Comparison of ENCODE assay signal across 21 cellular contexts in the genomic region with DNA sequence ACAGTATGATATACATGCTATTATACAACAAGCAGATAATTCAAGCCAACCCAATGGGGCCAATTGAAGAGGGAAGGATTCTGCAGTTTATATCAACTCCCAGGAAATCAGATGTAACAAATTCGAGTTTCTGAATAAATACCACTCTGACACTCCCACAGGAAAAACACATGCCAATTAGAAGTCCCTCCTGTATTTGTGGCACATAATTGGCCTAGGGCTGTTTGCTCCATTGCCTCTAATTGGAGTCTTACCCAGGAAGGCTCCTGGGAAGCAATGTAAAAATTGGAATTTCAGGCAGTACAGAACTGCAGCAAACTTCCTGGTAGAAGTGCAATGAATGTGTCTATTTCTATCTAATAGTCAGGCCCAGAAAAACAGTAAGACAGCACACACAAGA. TPM values are rescaled to one million over a fixed set of nuclear protein-coding genes. Genes with fewer than 3 reads are reported as not detected.
A peak's percentile ranks its signal among the peaks of the same experiment; 100 is the strongest.
DNase-seq lines count a peak whose midpoint lies in the region; ATAC-seq, FAIRE-seq and TF ChIP-seq lines count a peak whose summit lies in the region.
"Had no signal": no experiment of that assay in that cellular context is flagged by ENCODE, and none has a peak within 500 bp of the region (broad histone marks: within the 10 kb centered on the region; RNA-seq: fewer than 3 reads in every experiment).

No MANE protein-coding gene starts in this region.

- DNase-seq in NCI-H748 (lab: John Stamatoyannopoulos, UW; ENCODE audit: unreplicated experiment) = peak; percentile 1
- no peak for DNase-seq in NCI-H748 treated with DMSO at 0.1 percent for 48 hours (lab: John Stamatoyannopoulos, UW)
- no peak for DNase-seq in RWPE2 (ENCODE audit: low spot score)
- peak; percentile 19 for DNase-seq in esophagus muscularis mucosa (ENCODE audit: extremely low spot score)
- DNase-seq in suprapubic skin (ENCODE audit: low spot score in 2 of 2) = no peak
- DNase-seq in SK-N-SH = no peak
- no peak for DNase-seq in HAP-1 (ENCODE audit: low spot score in 2 of 2)
- no peak for DNase-seq in pancreas
- DNase-seq: amniotic stem cell; DMS153; NCI-H1930; NCI-H524; nephron progenitor cell; stimulated activated CD4-positive, alpha-beta T cell treated with anti-CD3 and anti-CD28 coated beads, Interleukin-12 subunit alpha, Interleukin-12 subunit beta, amount 100 ng/mL, for 4 hours; trophoblast cell had no signal

- in situ Hi-C loops in HAP-1 (cut with MboI; ENCODE audit: low sequenced_read_pairs) = loop anchor here (5.0 kb wide), 1 partner anchor 134 kb away; no protein-coding TSS in a partner anchor

- CTCF ChIA-PET in SK-N-SH (lab: Yijun Ruan, JAX) = interaction anchor here (1.8 to 4.8 kb wide), 2 partner anchors 44 to 136 kb away, joined by 5 to 39 read pairs; no protein-coding TSS in a partner anchor

- POLR2A ChIA-PET in SK-N-SH (lab: Yijun Ruan, JAX) = no interaction called here

- H2AFZ ChIP-seq in SK-N-SH (ENCODE audit: low read depth) = no peak overlapping the region
- H2AFZ ChIP-seq: GM23338 had no signal

- no peak for TF ChIP-seq EP300 in esophagus muscularis mucosa (IDR thresholded peaks at IDR 0.05)
- no peak for TF ChIP-seq EP300 in suprapubic skin (IDR thresholded peaks at IDR 0.05)
- TF ChIP-seq EP300 in SK-N-SH (IDR thresholded peaks at IDR 0.05; ENCODE audit: borderline replicate concordance in 1 of 2, low read depth in 1 of 2, low read length in 1 of 2) = no peak

- H3K36me3 ChIP-seq in RWPE2 (ENCODE audit: low read depth) = peaks cover 44% of the 10 kb centered on the region
- H3K36me3 ChIP-seq in esophagus muscularis mucosa = peaks cover 0 to 19% (median 4%) of the 10 kb centered on the region in 4 donors
- H3K36me3 ChIP-seq in suprapubic skin = peaks cover 3% of the 10 kb centered on the region
- H3K36me3 ChIP-seq in SK-N-SH (replicated peaks in 1 of 2; ENCODE audit: control insufficient read depth in 1 of 2, insufficient read depth in 2 of 2, low read length in 1 of 2) = peaks cover 12 to 23% of the 10 kb centered on the region in 2 experiments
- H3K36me3 ChIP-seq in HAP-1 (replicated peaks) = peaks cover 38% of the 10 kb centered on the region
- peaks cover 0 to 16% (median 0%) of the 10 kb centered on the region in 3 donors for H3K36me3 ChIP-seq in pancreas

- H3K9me2 ChIP-seq in SK-N-SH = no peaks in the 10 kb centered on the region

- H3K79me2 ChIP-seq in SK-N-SH (ENCODE audit: insufficient read depth) = peaks cover 56% of the 10 kb centered on the region

- TF ChIP-seq CTCF in RWPE2 (IDR thresholded peaks at IDR 0.05; ENCODE audit: poor library complexity, severe bottlenecking) = no peak
- TF ChIP-seq CTCF in esophagus muscularis mucosa (IDR thresholded peaks at IDR 0.05) = no peak
- TF ChIP-seq CTCF in suprapubic skin (IDR thresholded peaks at IDR 0.05) = no peak
- TF ChIP-seq CTCF in SK-N-SH (IDR thresholded peaks at IDR 0.05) = no peak
- TF ChIP-seq CTCF in pancreas (IDR thresholded peaks at IDR 0.05) = no peak

- no peak for FAIRE-seq in pancreas (lab: Jason Lieb, UNC)

- H4K20me1 ChIP-seq in SK-N-SH (ENCODE audit: insufficient read depth) = peaks cover 10% of the 10 kb centered on the region; the same call in 1 of the 2 replicates

- H3K4me2 ChIP-seq in SK-N-SH = no peak overlapping the region
- H3K4me2 ChIP-seq: GM23338 had no signal

- TF ChIP-seq POLR2A in esophagus muscularis mucosa (IDR thresholded peaks at IDR 0.05; ENCODE audit: low read depth) = no peak
- no peak for TF ChIP-seq POLR2A in suprapubic skin (IDR thresholded peaks at IDR 0.05)

- H3K27ac ChIP-seq in RWPE2 (ENCODE audit: poor library complexity, severe bottlenecking) = peak overlapping the region; percentile 51
- H3K27ac ChIP-seq in esophagus muscularis mucosa (replicated peaks in 1 of 4) = peak overlapping the region in 2 of 4 donors; percentile 17 to 50
- H3K27ac ChIP-seq in suprapubic skin = peak overlapping the region; percentile 18
- no peak overlapping the region for H3K27ac ChIP-seq in SK-N-SH (ENCODE audit: low read depth in 2 of 2, low read length in 1 of 2)
- peak overlapping the region in 1 of 4 donors; percentile 37 for H3K27ac ChIP-seq in pancreas
- H3K27ac ChIP-seq: SJSA1 had no signal

- WGBS in esophagus muscularis mucosa = 54% methylated on average over 1 of the region's 1 CpG
- 35% methylated on average over 1 of the region's 1 CpG for WGBS in suprapubic skin
- 45% methylated on average over 1 of the region's 1 CpG for WGBS in SK-N-SH (ENCODE audit: low lambda C conversion rate)
- 29 to 35% methylated on average over 1 of the region's 1 CpG for WGBS in pancreas, 2 donors

- peaks cover 26% of the 10 kb centered on the region for H3K4me1 ChIP-seq in RWPE2 (ENCODE audit: insufficient read depth, poor library complexity, severe bottlenecking)
- H3K4me1 ChIP-seq in esophagus muscularis mucosa = peaks cover 24 to 45% (median 35%) of the 10 kb centered on the region in 4 donors
- H3K4me1 ChIP-seq in suprapubic skin = peaks cover 19% of the 10 kb centered on the region
- peaks cover 0 to 4% of the 10 kb centered on the region in 2 experiments; a peak in 3 of 4 replicates for H3K4me1 ChIP-seq in SK-N-SH (ENCODE audit: control insufficient read depth in 1 of 2, insufficient read depth in 2 of 2, low read depth in 1 of 2, low read length in 1 of 2)
- peaks cover 33% of the 10 kb centered on the region for H3K4me1 ChIP-seq in HAP-1
- H3K4me1 ChIP-seq in pancreas = peaks cover 4 to 38% (median 24%) of the 10 kb centered on the region in 3 donors

- H3K27me3 ChIP-seq in RWPE2 (ENCODE audit: insufficient read depth, poor library complexity, severe bottlenecking) (no peaks in the 10 kb centered on the region), esophagus muscularis mucosa (no peaks in the 10 kb centered on the region), suprapubic skin (no peaks in the 10 kb centered on the region), SK-N-SH (ENCODE audit: insufficient read depth) (no peaks in the 10 kb centered on the region), HAP-1 (ENCODE audit: low read depth) (no peaks in the 10 kb centered on the region), pancreas (no peaks in the 10 kb centered on the region)
- H3K27me3 ChIP-seq: SJSA1 had no signal

- ATAC-seq in RWPE2 (ENCODE audit: low read depth) (no peak), pancreas (no peak)
- ATAC-seq: GM23338 had no signal

- H3K9me3 ChIP-seq in RWPE2 (ENCODE audit: severe bottlenecking) (no peaks in the 10 kb centered on the region), esophagus muscularis mucosa (no peaks in the 10 kb centered on the region), suprapubic skin (no peaks in the 10 kb centered on the region), SK-N-SH (no peaks in the 10 kb centered on the region), HAP-1 (no peaks in the 10 kb centered on the region), pancreas (no peaks in the 10 kb centered on the region)
- H3K9me3 ChIP-seq: SJSA1 had no signal

- H3F3A ChIP-seq in SK-N-SH (replicated peaks; ENCODE audit: insufficient read depth) = peaks cover 10% of the 10 kb centered on the region

- H3K9ac ChIP-seq in SK-N-SH = no peak overlapping the region

- H3K4me3 ChIP-seq in RWPE2 (ENCODE audit: severe bottlenecking) = no peak overlapping the region
- H3K4me3 ChIP-seq in esophagus muscularis mucosa = no peak overlapping the region
- no peak overlapping the region for H3K4me3 ChIP-seq in suprapubic skin
- no peak overlapping the region for H3K4me3 ChIP-seq in SK-N-SH (ENCODE audit: low read depth in 2 of 2, low read length in 1 of 2)
- H3K4me3 ChIP-seq in HAP-1 = no peak overlapping the region
- H3K4me3 ChIP-seq in pancreas = no peak overlapping the region
- H3K4me3 ChIP-seq: GM23338, SJSA1 had no signal

- intact Hi-C loops in esophagus muscularis mucosa (cut with DNase I) = no loop called here
- intact Hi-C loops in pancreas (cut with DNase I) = loop anchor here in 1 of 3 donors (10.0 kb wide), 1 partner anchor 136 kb away; no protein-coding TSS in a partner anchor

- TF ChIP-seq RAD21 in SK-N-SH (IDR thresholded peaks at IDR 0.05; ENCODE audit: low read length) = no peak

TF ChIP-seq in SK-N-SH, 30 proteins besides CTCF, POLR2A, EP300 and RAD21 (continues in another document):
- TF ChIP-seq USF1 (IDR thresholded peaks at IDR 0.05; ENCODE audit: borderline replicate concordance, low read depth) = no peak
- TF ChIP-seq, protein P1, sequence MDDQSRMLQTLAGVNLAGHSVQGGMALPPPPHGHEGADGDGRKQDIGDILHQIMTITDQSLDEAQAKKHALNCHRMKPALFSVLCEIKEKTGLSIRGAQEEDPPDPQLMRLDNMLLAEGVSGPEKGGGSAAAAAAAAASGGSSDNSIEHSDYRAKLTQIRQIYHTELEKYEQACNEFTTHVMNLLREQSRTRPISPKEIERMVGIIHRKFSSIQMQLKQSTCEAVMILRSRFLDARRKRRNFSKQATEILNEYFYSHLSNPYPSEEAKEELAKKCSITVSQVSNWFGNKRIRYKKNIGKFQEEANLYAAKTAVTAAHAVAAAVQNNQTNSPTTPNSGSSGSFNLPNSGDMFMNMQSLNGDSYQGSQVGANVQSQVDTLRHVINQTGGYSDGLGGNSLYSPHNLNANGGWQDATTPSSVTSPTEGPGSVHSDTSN (IDR thresholded peaks at IDR 0.05) = no peak

RNA-seq across cellular contexts. Expression of gene PPA1, which starts 4.7 kb away (rescaled TPM):
- total RNA-seq in esophagus muscularis mucosa (100 to 1,000 TPM in 1 of 4 donors, 10 to 100 TPM in 3; 72.6 to 105 (median 82.2) TPM), suprapubic skin (100 to 1,000 TPM in 3 of 4 donors, 10 to 100 TPM in 1; 61.5 to 137 (median 118) TPM), pancreas (100 to 1,000 TPM in 3 of 6 donors, 10 to 100 TPM in 3; 83.5 to 122 (median 102) TPM)
- polyA plus RNA-seq in SK-N-SH (2012; rRNA removed) (116 and 125 TPM in 2 replicates), pancreas (100 to 1,000 TPM in 1 of 2 donors, 10 to 100 TPM in 1; 86.0 to 108 TPM)
- polyA plus RNA-seq in SK-N-SH (2012; cell fraction: cytosol; rRNA removed) = 164 and 209 TPM in 2 replicates
- 32.6 and 73.5 TPM in 2 replicates for polyA plus RNA-seq in SK-N-SH (2012; cell fraction: nucleus; rRNA removed)

RNA-seq across cellular contexts. Expression of gene NPFFR1, which starts 55.3 kb away (rescaled TPM):
- total RNA-seq in esophagus muscularis mucosa (not detected), suprapubic skin (under 1 TPM; 0.08 to 0.53 (median 0.23) TPM), pancreas (under 1 TPM in 3 of 6 donors, not detected in 3; under 0.01 to 0.03 (median 0.03) TPM)
- polyA plus RNA-seq in SK-N-SH (2012; rRNA removed) (not detected in 2 replicates), pancreas (under 1 TPM in 1 of 2 donors, not detected in 1; 0.02 TPM)
- under 0.01 TPM in 1 of 2 replicates, not detected in the other for polyA plus RNA-seq in SK-N-SH (2012; cell fraction: cytosol; rRNA removed)
- 0.01 TPM in 2 replicates for polyA plus RNA-seq in SK-N-SH (2012; cell fraction: nucleus; rRNA removed)
- total RNA-seq: chondrocyte, fibroblast of villous mesenchyme, M059J, pulmonary artery endothelial cell, SJSA1 had no signal

RNA-seq across cellular contexts. Expression of gene SAR1A, which starts 58.2 kb away (rescaled TPM):
- 10 to 100 TPM; 73.6 to 87.6 (median 80.5) TPM for total RNA-seq in esophagus muscularis mucosa
- 10 to 100 TPM; 48.2 to 66.7 (median 49.5) TPM for total RNA-seq in suprapubic skin
- polyA plus RNA-seq in SK-N-SH (2012; rRNA removed) = 20.9 and 26.4 TPM in 2 replicates
- 25.9 and 28.5 TPM in 2 replicates for polyA plus RNA-seq in SK-N-SH (2012; cell fraction: cytosol; rRNA removed)
- 20.3 and 38.1 TPM in 2 replicates for polyA plus RNA-seq in SK-N-SH (2012; cell fraction: nucleus; rRNA removed)
- 10 to 100 TPM; 28.0 to 60.5 (median 42.7) TPM for total RNA-seq in pancreas
- polyA plus RNA-seq in pancreas = 10 to 100 TPM; 13.2 to 30.4 TPM

Comparison
In these comparisons a context has a peak if more than half of its experiments do, and no peak if none do; other contexts are left out.
1. DNase-seq: peak in NCI-H748 (single experiment) and esophagus muscularis mucosa (single experiment); none in NCI-H748 treated with DMSO at 0.1 percent for 48 hours (single experiment), RWPE2 (single experiment), suprapubic skin (0 of 2), SK-N-SH (single experiment), HAP-1 (0 of 2) and pancreas (0 of 6).
2. H3K27ac ChIP-seq: peak in RWPE2 (single experiment) and suprapubic skin (single experiment); none in SK-N-SH (0 of 2).